In the genomic region with DNA sequence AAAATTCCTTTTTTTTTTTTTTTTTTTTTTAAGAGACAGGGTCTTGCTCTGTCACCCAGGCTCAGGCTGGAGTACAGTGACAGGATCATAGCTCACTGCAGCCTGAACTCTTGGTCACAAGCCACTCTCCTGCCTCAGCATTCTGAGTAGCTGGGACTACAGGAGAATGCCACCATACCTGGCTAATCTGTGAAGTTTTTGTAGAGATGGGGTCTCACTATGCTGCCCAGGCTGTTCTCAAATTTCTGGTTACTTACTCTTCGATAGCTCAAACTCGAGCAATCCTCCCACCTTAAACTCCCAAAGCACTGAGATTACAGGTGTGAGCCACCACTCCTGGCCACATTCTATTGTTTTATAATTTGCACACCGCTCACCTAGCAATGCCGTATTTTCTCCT, we compare ENCODE assay signal across 1 cellular context.
TF ChIP-seq lines count a peak whose summit lies in the region.

No MANE protein-coding gene starts in this region.

TF ChIP-seq in HepG2, 621 proteins besides CTCF, POLR2A, EP300 and RAD21:
- TF ChIP-seq ZNF576 (CRISPR knock-in tag; IDR thresholded peaks at IDR 0.05), result no peak
- TF ChIP-seq ZNF121 (CRISPR knock-in tag; IDR thresholded peaks at IDR 0.05), result peak; percentile 86
